In the genomic region with DNA sequence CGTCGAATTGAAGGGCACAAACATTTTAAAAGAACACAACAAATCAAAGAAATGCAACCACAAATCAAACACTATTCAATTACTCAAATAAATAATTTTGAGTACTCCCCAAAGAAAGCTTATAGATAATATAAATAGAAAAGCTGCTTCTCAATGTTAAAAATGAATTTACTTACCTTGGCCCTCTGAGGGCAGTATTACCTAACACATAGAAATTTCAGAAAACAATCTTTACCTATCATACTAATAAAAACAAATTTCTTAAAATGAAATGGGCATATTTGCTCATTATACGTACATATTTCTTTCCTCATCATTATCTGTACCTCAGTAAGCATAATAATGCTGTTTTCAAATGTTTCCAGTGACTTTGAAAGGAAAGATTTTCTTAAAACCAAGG, we compare ENCODE assay signal across 11 cellular contexts.
DNase-seq lines count a peak whose midpoint lies in the region; ATAC-seq and TF ChIP-seq lines count a peak whose summit lies in the region.
"Had no signal": no experiment of that assay in that cellular context is flagged by ENCODE, and none has a peak within 500 bp of the region (broad histone marks: within the 10 kb centered on the region; RNA-seq: fewer than 3 reads in every experiment).

No MANE protein-coding gene starts in this region.

- H3K9me3 Mint-ChIP-seq in activated T-helper 2 cell treated with anti-CD3 and anti-CD28 coated beads, Interferon-gamma antibody, Interleukin-2, Interleukin-4, amounts not matched to agents 10 μg/mL and 5 μg/mL and 100 μg/mL, durations not matched to agents 14 hours and 24 hours and 36 hours, result no peaks in the 10 kb centered on the region

- in situ Hi-C loops in Panc1 (cut with HindIII; ENCODE audit: low pct_unique_long_range_greater_than_20kb, low sequenced_read_pairs), result no loop called here

- CTCF ChIA-PET in Panc1 (lab: Charles Lee), result no interaction called here

- H3K9me3 ChIP-seq in Panc1 (ENCODE audit: control insufficient read depth, insufficient read depth, low read depth, low read length), result no peaks in the 10 kb centered on the region
- H3K9me3 ChIP-seq: right atrium auricular region had no signal

- H3K4me3 ChIP-seq in AG10803 (ENCODE audit: low read length) (no peak overlapping the region), Panc1 (ENCODE audit: low read depth in 2 of 2, low read length in 2 of 2) (no peak overlapping the region), fibroblast of pulmonary artery (replicated peaks; ENCODE audit: low read depth, low read length) (no peak overlapping the region)
- H3K4me3 ChIP-seq: right atrium auricular region, SK-N-MC had no signal

- no peaks in the 10 kb centered on the region for H3K27me3 ChIP-seq in Panc1 (ENCODE audit: control insufficient read depth, insufficient read depth, low read length)
- H3K27me3 ChIP-seq: right atrium auricular region had no signal

- intact Hi-C loops in Panc1 (cut with micrococcal nuclease; ENCODE audit: unreplicated experiment), result loop anchor here (2.0 kb wide), 1 partner anchor 565 kb away; no protein-coding TSS in a partner anchor
- intact Hi-C loops in activated T-helper 2 cell treated with anti-CD3 and anti-CD28 coated beads, Interferon-gamma antibody, Interleukin-2, Interleukin-4, amounts not matched to agents 10 μg/mL and 5 μg/mL and 100 μg/mL, durations not matched to agents 14 hours and 24 hours and 36 hours (cut with micrococcal nuclease), result no loop called here

- TF ChIP-seq CTCF in AG10803 (conservative IDR thresholded peaks at IDR 0.05; ENCODE audit: low read length) (peak; percentile 37), GM12872 (IDR thresholded peaks at IDR 0.05; ENCODE audit: insufficient read depth, low read depth, low read length) (peak; percentile 12; the same call in 1 of the 3 replicates), Panc1 (IDR thresholded peaks at IDR 0.05) (peak; percentile 17; the same call in 1 of the 2 replicates), fibroblast of pulmonary artery (IDR thresholded peaks at IDR 0.05; ENCODE audit: low read length, missing control alignments) (peak; percentile 19)

- no peak for DNase-seq in AG10803 (ENCODE audit: low read depth)
- no peak for DNase-seq in Panc1 (ENCODE audit: low read depth, low spot score)
- peak; percentile 43 for DNase-seq in fibroblast of pulmonary artery (ENCODE audit: low read depth)
- DNase-seq in cerebellar cortex (ENCODE audit: low spot score), result no peak
- no peak for DNase-seq in 8988T
- DNase-seq in activated T-helper 2 cell treated with anti-CD3 and anti-CD28 coated beads, Interferon-gamma antibody, Interleukin-2, Interleukin-4, amounts not matched to agents 10 μg/mL and 5 μg/mL and 100 μg/mL, durations not matched to agents 14 hours and 24 hours and 36 hours (ENCODE audit: low spot score), result no peak
- DNase-seq: Karpas-422 had no signal

- no peak overlapping the region for H3K27ac Mint-ChIP-seq in activated T-helper 2 cell treated with anti-CD3 and anti-CD28 coated beads, Interferon-gamma antibody, Interleukin-2, Interleukin-4, amounts not matched to agents 10 μg/mL and 5 μg/mL and 100 μg/mL, durations not matched to agents 14 hours and 24 hours and 36 hours

- no TSS peak for BruUV-seq in Panc1 (replicated peaks; lab: Mats Ljungman, UMichigan)

- no peaks in the 10 kb centered on the region for H3K4me1 ChIP-seq in Panc1 (ENCODE audit: control insufficient read depth, insufficient read depth, low read length)

- no peaks in the 10 kb centered on the region for H3K36me3 ChIP-seq in Panc1 (ENCODE audit: control insufficient read depth, insufficient read depth, low read length)
- H3K36me3 ChIP-seq: right atrium auricular region had no signal

- POLR2A ChIA-PET in Panc1 (lab: Charles Lee), result no interaction called here

- no peaks in the 10 kb centered on the region for H3K36me3 Mint-ChIP-seq in activated T-helper 2 cell treated with anti-CD3 and anti-CD28 coated beads, Interferon-gamma antibody, Interleukin-2, Interleukin-4, amounts not matched to agents 10 μg/mL and 5 μg/mL and 100 μg/mL, durations not matched to agents 14 hours and 24 hours and 36 hours (ENCODE audit: low read depth)

- no peak overlapping the region for H3K27ac ChIP-seq in Panc1 (ENCODE audit: low read length)
- H3K27ac ChIP-seq: right atrium auricular region, SK-N-MC had no signal

- no peaks in the 10 kb centered on the region for H3K27me3 Mint-ChIP-seq in activated T-helper 2 cell treated with anti-CD3 and anti-CD28 coated beads, Interferon-gamma antibody, Interleukin-2, Interleukin-4, amounts not matched to agents 10 μg/mL and 5 μg/mL and 100 μg/mL, durations not matched to agents 14 hours and 24 hours and 36 hours (ENCODE audit: low read depth)

- ATAC-seq in Panc1 (no peak), GM21447 (IDR thresholded peaks at IDR 0.05; ENCODE audit: unreplicated experiment) (no peak)

- peaks cover 8% of the 10 kb centered on the region for H3K4me1 Mint-ChIP-seq in activated T-helper 2 cell treated with anti-CD3 and anti-CD28 coated beads, Interferon-gamma antibody, Interleukin-2, Interleukin-4, amounts not matched to agents 10 μg/mL and 5 μg/mL and 100 μg/mL, durations not matched to agents 14 hours and 24 hours and 36 hours (ENCODE audit: low read depth)

- H3K4me3 Mint-ChIP-seq in activated T-helper 2 cell treated with anti-CD3 and anti-CD28 coated beads, Interferon-gamma antibody, Interleukin-2, Interleukin-4, amounts not matched to agents 10 μg/mL and 5 μg/mL and 100 μg/mL, durations not matched to agents 14 hours and 24 hours and 36 hours (ENCODE audit: low read depth), result no peak overlapping the region
